Comparison of ENCODE assay signal across 8 cellular contexts in genomic region chr11:45805305-45806071, GRCh38. TPM values are rescaled to one million over a fixed set of nuclear protein-coding genes. Genes with fewer than 3 reads are reported as not detected.
DNase-seq lines count a peak whose midpoint lies in the region; ATAC-seq and TF ChIP-seq lines count a peak whose summit lies in the region.

No MANE protein-coding gene starts in this region.

- no peaks in the 10 kb centered on the region for H3K9me3 ChIP-seq in neuron (ENCODE audit: low read length)

- peak overlapping the region; percentile 93 for H3K4me3 ChIP-seq in fibroblast of the aortic adventitia (ENCODE audit: low read depth, low read length)
- H3K4me3 ChIP-seq in neuron (ENCODE audit: low read length): peak overlapping the region; percentile 55

- peaks cover 26% of the 10 kb centered on the region for H3K27me3 ChIP-seq in neuron (ENCODE audit: insufficient read depth, low read length)

- peaks cover 29% of the 10 kb centered on the region for H3K4me1 ChIP-seq in neuron (ENCODE audit: insufficient read depth, low read length)

- peak; percentile 32 for ATAC-seq in GM19035 (IDR thresholded peaks at IDR 0.05; ENCODE audit: unreplicated experiment)

- peak overlapping the region; percentile 13 for H2AFZ ChIP-seq in neuron (ENCODE audit: low read depth, low read length)

- in situ Hi-C loops in GM13976 (cut with MboI; ENCODE audit: low sequenced_read_pairs, unreplicated experiment): no loop called here

- H3K27ac ChIP-seq in C4-2B: peak overlapping the region; percentile 69
- H3K27ac ChIP-seq in VCaP: peak overlapping the region; percentile 73

- DNase-seq in HK-2 (ENCODE audit: unreplicated experiment) (peak; percentile 29), fibroblast of the aortic adventitia (ENCODE audit: low read depth) (peak; percentile 52), LoVo (ENCODE audit: low spot score) (no peak), GM13976 (ENCODE audit: low spot score) (no peak)

- TF ChIP-seq CTCF in C4-2B (conservative IDR thresholded peaks at IDR 0.05) (no peak), VCaP (conservative IDR thresholded peaks at IDR 0.05) (no peak), fibroblast of the aortic adventitia (IDR thresholded peaks at IDR 0.05; ENCODE audit: insufficient read depth, low read length) (no peak), GM13976 (IDR thresholded peaks at IDR 0.05; ENCODE audit: borderline replicate concordance, control extremely low read depth, extremely low read depth, insufficient read depth, missing control alignments) (no peak)

- peaks cover 12% of the 10 kb centered on the region for H3K36me3 ChIP-seq in neuron (ENCODE audit: insufficient read depth, low read length)

RNA-seq across cellular contexts. Expression of gene SLC35C1, which starts 0.5 kb away (rescaled TPM):
- total RNA-seq in fibroblast of the aortic adventitia (ENCODE audit: low replicate concordance): 2.7 and 6.2 TPM in 2 replicates

RNA-seq across cellular contexts. Expression of gene CRY2, which starts 41.8 kb away (rescaled TPM):
- 12.6 and 19.6 TPM in 2 replicates for total RNA-seq in fibroblast of the aortic adventitia (ENCODE audit: low replicate concordance)

Comparison
In these comparisons a context has a peak if more than half of its experiments do, and no peak if none do; other contexts are left out.
1. DNase-seq: peak in HK-2 (single experiment) and fibroblast of the aortic adventitia (single experiment); none in LoVo (single experiment) and GM13976 (single experiment).